In the genomic region with DNA sequence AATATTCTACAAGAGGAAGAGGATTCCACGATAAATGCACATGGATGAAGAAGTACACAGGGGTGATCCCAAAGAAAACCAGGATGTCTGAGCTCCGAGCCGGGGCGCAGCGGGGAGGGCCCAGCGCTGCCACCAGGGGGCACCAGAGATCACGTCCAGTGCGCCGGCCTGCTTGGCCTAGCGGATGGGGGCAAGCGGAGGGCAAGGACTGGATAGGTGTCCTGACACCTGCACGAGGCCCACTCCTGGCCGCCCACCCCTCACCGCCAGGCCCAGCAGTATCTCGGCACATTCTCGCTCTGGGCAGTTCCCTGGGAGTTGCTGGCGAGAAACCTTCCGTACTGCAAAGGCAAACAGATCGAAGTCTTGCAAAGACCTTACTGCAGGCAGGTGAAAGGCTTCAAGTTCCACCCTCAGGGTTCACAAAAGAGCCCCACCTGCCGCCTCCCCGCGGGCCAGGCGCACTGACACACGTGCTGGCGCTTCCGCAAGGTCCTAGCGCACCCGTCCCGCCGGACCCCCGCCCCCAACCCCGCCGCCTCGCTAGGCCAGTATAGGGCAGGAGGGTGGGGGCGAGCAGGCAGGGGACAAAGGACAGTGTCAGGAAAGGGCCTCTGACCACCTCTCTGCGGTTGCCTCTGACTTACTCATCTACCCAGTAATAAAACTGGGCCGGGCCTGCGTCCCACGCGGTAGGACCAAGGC, we compare ENCODE assay signal across 8 cellular contexts. TPM values are rescaled to one million over a fixed set of nuclear protein-coding genes. Genes with fewer than 3 reads are reported as not detected.
DNase-seq lines count a peak whose midpoint lies in the region; ATAC-seq and TF ChIP-seq lines count a peak whose summit lies in the region.

No MANE protein-coding gene starts in this region.

- H3K4me3 ChIP-seq in GM12865 (ENCODE audit: low read depth, low read length) = no peak overlapping the region

- TF ChIP-seq CTCF in GM12865 (IDR thresholded peaks at IDR 0.05; ENCODE audit: insufficient read depth, low read depth, low read length, missing control alignments) = peak; percentile 98

- DNase-seq in GM12865 (ENCODE audit: low read depth) (peak; percentile 56), MV-4-11 (lab: John Stamatoyannopoulos, UW) (peak; percentile 5), cerebellum (ENCODE audit: low spot score) (peak; percentile 84), left kidney (ENCODE audit: low read depth, low spot score) (peak; percentile 84)
- peak; percentile 52 for DNase-seq in activated CD4-positive, alpha-beta T cell treated with anti-CD3 and anti-CD28 coated beads for 1 hour
- peak; percentile 42 to 76 for DNase-seq in stimulated activated CD4-positive, alpha-beta T cell treated with anti-CD3 and anti-CD28 coated beads, Interleukin-4, amount 100 ng/mL, for 4 hours

- ATAC-seq in HG03378 (IDR thresholded peaks at IDR 0.05; ENCODE audit: unreplicated experiment) (no peak), HG02973 (IDR thresholded peaks at IDR 0.05; ENCODE audit: unreplicated experiment) (no peak)

RNA-seq across cellular contexts. Expression of gene ANKRD63, which starts 3.3 kb away (rescaled TPM):
- total RNA-seq in cerebellum = 0.27 TPM

RNA-seq across cellular contexts. Expression of gene PLCB2, which starts 28.1 kb away (rescaled TPM):
- total RNA-seq in cerebellum = 4.4 TPM

RNA-seq across cellular contexts. Expression of gene PAK6, which starts 40.7 kb away (rescaled TPM):
- total RNA-seq in cerebellum = 3.7 TPM

RNA-seq across cellular contexts. Expression of gene INAFM2, which starts 43.9 kb away (rescaled TPM):
- total RNA-seq in cerebellum = 13.2 TPM

Comparison
In these comparisons a context has a peak if more than half of its experiments do, and no peak if none do; other contexts are left out.
1. DNase-seq: peak in every context shown above with its lines; median percentile 84 in cerebellum; 84 in left kidney; 59 in stimulated activated CD4-positive, alpha-beta T cell treated with anti-CD3 and anti-CD28 coated beads, Interleukin-4, amount 100 ng/mL, for 4 hours; 56 in GM12865; 52 in activated CD4-positive, alpha-beta T cell treated with anti-CD3 and anti-CD28 coated beads for 1 hour; 5 in MV-4-11.